ENCODE assay signal across 8 cellular contexts in genomic region chr6:32086661-32087573, GRCh38. TPM values are rescaled to one million over a fixed set of nuclear protein-coding genes. Genes with fewer than 3 reads are reported as not detected.
DNase-seq lines count a peak whose midpoint lies in the region; ATAC-seq, FAIRE-seq and TF ChIP-seq lines count a peak whose summit lies in the region.

No MANE protein-coding gene starts in this region.

- FAIRE-seq in A549 (lab: Jason Lieb, UNC), result no peak

- H3K9me3 ChIP-seq in A549 (no peaks in the 10 kb centered on the region), heart right ventricle (no peaks in the 10 kb centered on the region)

- intact Hi-C loops in activated B cell treated with CpG ODN at 0.5 μM for 24 hours (cut with micrococcal nuclease) (no loop called here), heart right ventricle (cut with DNase I) (no loop called here)

- H3K27me3 ChIP-seq in heart right ventricle, result peaks cover 0 to 27% (median 3%) of the 10 kb centered on the region in 7 donors

- WGBS in A549 (ENCODE audit: missing lambda C conversion rate), result 71% methylated on average over 20 of the region's 45 CpGs
- 26 to 28% methylated on average over 45 of the region's 45 CpGs for WGBS in heart right ventricle, 2 donors

- TF ChIP-seq POLR2A in A549 (IDR thresholded peaks at IDR 0.05; ENCODE audit: low read length), result no peak

- no peak for TF ChIP-seq RAD21 in A549 (conservative IDR thresholded peaks at IDR 0.05 in 1 of 2, IDR thresholded peaks at IDR 0.05 in 1 of 2)

- TF ChIP-seq EP300 in A549 (IDR thresholded peaks at IDR 0.05), result no peak

- H3K4me3 Mint-ChIP-seq in activated B cell treated with CpG ODN at 0.5 μM for 24 hours, result no peak overlapping the region

- H3K4me3 ChIP-seq in A549 (no peak overlapping the region), heart right ventricle (peak overlapping the region in 8 of 10 donors; percentile 2 to 39 (median 20))

- no peaks in the 10 kb centered on the region for H3K36me3 Mint-ChIP-seq in activated B cell treated with CpG ODN at 0.5 μM for 24 hours (ENCODE audit: low read depth)

- ATAC-seq in A549 (peak in 1 of 2 experiments; percentile 11; a peak in 3 of 6 replicates), GM21447 (IDR thresholded peaks at IDR 0.05; ENCODE audit: unreplicated experiment) (peak; percentile 58), activated B cell treated with CpG ODN at 0.5 μM for 24 hours (ENCODE audit: low read depth) (peak; percentile 19), heart right ventricle (peak in 5 of 8 donors; percentile 1 to 16 (median 10))
- peak; percentile 42 for ATAC-seq in stimulated activated naive CD8-positive, alpha-beta T cell treated with anti-CD3 and anti-CD28 coated beads, Interleukin-15, Interleukin-2, amounts not matched to agents 100 U/mL and 50 U/mL, for 24 hours

- no peak overlapping the region for H3K27ac Mint-ChIP-seq in activated B cell treated with CpG ODN at 0.5 μM for 24 hours

- H3K4me2 ChIP-seq in A549, result peak overlapping the region; percentile 78

- H3K4me1 Mint-ChIP-seq in activated B cell treated with CpG ODN at 0.5 μM for 24 hours, result peaks cover 10% of the 10 kb centered on the region

- H3K36me3 ChIP-seq in heart right ventricle, result peaks cover 0 to 89% (median 14%) of the 10 kb centered on the region in 9 donors

- POLR2A ChIA-PET in A549 (lab: Yijun Ruan, JAX), result interaction anchor here (1.0 kb wide), 1 partner anchor 66 kb away, joined by 3 read pairs; no protein-coding TSS in a partner anchor
- POLR2A ChIA-PET in activated B cell treated with CpG ODN at 0.5 μM for 24 hours (lab: Charles Lee), result no interaction called here
- POLR2A ChIA-PET in HEK293T (lab: Yijun Ruan, JAX), result no interaction called here

- CTCF ChIA-PET in A549 (lab: Yijun Ruan, JAX), result interaction anchor here (1.4 to 5.9 kb wide), 7 partner anchors 10 to 30 kb away, joined by 4 to 41 read pairs (median 5); no protein-coding TSS in a partner anchor
- CTCF ChIA-PET in activated B cell treated with CpG ODN at 0.5 μM for 24 hours (lab: Charles Lee), result no interaction called here
- CTCF ChIA-PET in HEK293T (lab: Yijun Ruan, JAX), result no interaction called here

- peaks cover 51% of the 10 kb centered on the region for H3K27me3 Mint-ChIP-seq in activated B cell treated with CpG ODN at 0.5 μM for 24 hours

- H3K4me1 ChIP-seq in A549 (peaks cover 7% of the 10 kb centered on the region; the same call in 1 of the 3 replicates), heart right ventricle (peaks cover 0 to 41% (median 25%) of the 10 kb centered on the region in 9 donors)

- H3K27ac ChIP-seq in A549 (peak overlapping the region in 1 of 2 experiments; percentile 91; a peak in 3 of 6 replicates), heart right ventricle (peak overlapping the region; percentile 34 to 87 (median 78))

- DNase-seq in A549 (ENCODE audit: low read depth in 1 of 2, low spot score in 1 of 2) (no peak), activated B cell treated with CpG ODN at 0.5 μM for 24 hours (no peak), heart right ventricle (no peak), NCI-H2107 (lab: John Stamatoyannopoulos, UW) (no peak), HPDE6-E6E7 (ENCODE audit: extremely low spot score) (no peak), HEK293T (ENCODE audit: extremely low spot score) (no peak)
- DNase-seq in stimulated activated naive CD8-positive, alpha-beta T cell treated with anti-CD3 and anti-CD28 coated beads, Interleukin-15, Interleukin-2, amounts not matched to agents 100 U/mL and 50 U/mL, for 24 hours, result peak; percentile 55

- TF ChIP-seq CTCF in A549 (IDR thresholded peaks at IDR 0.05) (no peak), activated B cell treated with CpG ODN at 0.5 μM for 24 hours (IDR thresholded peaks at IDR 0.05) (no peak), heart right ventricle (IDR thresholded peaks at IDR 0.05) (no peak)

- H3K9me3 Mint-ChIP-seq in activated B cell treated with CpG ODN at 0.5 μM for 24 hours, result no peaks in the 10 kb centered on the region

TF ChIP-seq in A549, 52 proteins besides CTCF, POLR2A, EP300 and RAD21 (continues in another document):
- TF ChIP-seq BCL3 (IDR thresholded peaks at IDR 0.05) (no peak), HOXB13 (CRISPR knock-in tag; IDR thresholded peaks at IDR 0.05; ENCODE audit: low read depth) (no peak), MAZ (IDR thresholded peaks at IDR 0.05; ENCODE audit: borderline replicate concordance, low read depth, low read length) (no peak), POLR2AphosphoS2 (conservative IDR thresholded peaks at IDR 0.05; ENCODE audit: low read length) (no peak), ZNF302 (CRISPR knock-in tag; IDR thresholded peaks at IDR 0.05) (no peak)

TF ChIP-seq in HEK293T, 16 proteins besides CTCF, POLR2A, EP300 and RAD21:
- TF ChIP-seq L3MBTL2 (conservative IDR thresholded peaks at IDR 0.05) (no peak), HDGF (IDR thresholded peaks at IDR 0.05; ENCODE audit: borderline replicate concordance) (no peak), TARDBP (IDR thresholded peaks at IDR 0.05) (no peak), SUZ12 (IDR thresholded peaks at IDR 0.05) (no peak), FOXA1 (IDR thresholded peaks at IDR 0.05) (no peak), BHLHE40 (IDR thresholded peaks at IDR 0.05; ENCODE audit: borderline replicate concordance) (no peak)

RNA-seq across cellular contexts. Expression of gene TNXB, which starts 22.2 kb away (rescaled TPM):
- polyA plus RNA-seq in A549 (2011; rRNA removed) (0.80 and 1.3 TPM in 2 replicates), A549 (2017; fragmentation: RNase III; extraction: RNeasy Plus Mini Kit Qiagen cat#74134 plus additional on column Dnase treatment) (0.51 to 1.7 TPM (median 0.64 TPM) in 3 replicates), heart right ventricle (10 to 100 TPM; 49.0 to 96.7 TPM)
- polyA plus RNA-seq in A549 (2012; cell fraction: cytosol; rRNA removed), result 0.28 and 0.44 TPM in 2 replicates
- polyA plus RNA-seq in A549 (2012; cell fraction: nucleus; rRNA removed), result 1.2 and 2.0 TPM in 2 replicates
- 0.68 and 0.87 TPM in 2 replicates for polyA minus RNA-seq in A549 (2011; rRNA and poly(A)+ RNA removed)
- total RNA-seq in activated B cell treated with CpG ODN at 0.5 μM for 24 hours (5.9 and 12.4 TPM in 2 replicates), heart right ventricle (100 to 1,000 TPM in 1 of 10 donors, 10 to 100 TPM in 9; 36.2 to 123 (median 61.4) TPM)

RNA-seq across cellular contexts. Expression of gene ATF6B, which starts 41.1 kb away (rescaled TPM):
- polyA plus RNA-seq in A549 (2011; rRNA removed) (19.3 and 41.2 TPM in 2 replicates), A549 (2017; fragmentation: RNase III; extraction: RNeasy Plus Mini Kit Qiagen cat#74134 plus additional on column Dnase treatment) (23.1 to 33.8 TPM (median 29.0 TPM) in 3 replicates), heart right ventricle (10 to 100 TPM; 23.4 to 47.0 TPM)
- polyA plus RNA-seq in A549 (2012; cell fraction: cytosol; rRNA removed), result 25.5 and 31.9 TPM in 2 replicates
- polyA plus RNA-seq in A549 (2012; cell fraction: nucleus; rRNA removed), result 92.8 and 103 TPM in 2 replicates
- polyA minus RNA-seq in A549 (2011; rRNA and poly(A)+ RNA removed), result 33.9 and 48.9 TPM in 2 replicates
- total RNA-seq in activated B cell treated with CpG ODN at 0.5 μM for 24 hours (144 and 148 TPM in 2 replicates), heart right ventricle (10 to 100 TPM; 20.1 to 44.4 (median 29.4) TPM)

RNA-seq across cellular contexts. Expression of gene FKBPL, which starts 43.2 kb away (rescaled TPM):
- polyA plus RNA-seq in A549 (2011; rRNA removed), result 3.5 and 3.8 TPM in 2 replicates
- 4.2 and 4.5 TPM in 2 replicates for polyA plus RNA-seq in A549 (2012; cell fraction: cytosol; rRNA removed)
- polyA plus RNA-seq in A549 (2012; cell fraction: nucleus; rRNA removed), result 3.3 and 3.4 TPM in 2 replicates
- 7.0 to 7.5 TPM (median 7.2 TPM) in 3 replicates for polyA plus RNA-seq in A549 (2017; fragmentation: RNase III; extraction: RNeasy Plus Mini Kit Qiagen cat#74134 plus additional on column Dnase treatment)
- polyA minus RNA-seq in A549 (2011; rRNA and poly(A)+ RNA removed), result 3.3 and 3.5 TPM in 2 replicates
- 4.1 and 4.4 TPM in 2 replicates for total RNA-seq in activated B cell treated with CpG ODN at 0.5 μM for 24 hours
- total RNA-seq in heart right ventricle, result 1 to 10 TPM in 8 of 10 donors, under 1 TPM in 2; 0.72 to 3.4 (median 2.2) TPM
- 1 to 10 TPM; 3.4 to 7.2 TPM for polyA plus RNA-seq in heart right ventricle

RNA-seq across cellular contexts. Expression of gene CYP21A2, which starts 48.7 kb away (rescaled TPM):
- polyA plus RNA-seq in A549 (2011; rRNA removed) (not detected in 2 replicates), A549 (2017; fragmentation: RNase III; extraction: RNeasy Plus Mini Kit Qiagen cat#74134 plus additional on column Dnase treatment) (not detected in 3 replicates), heart right ventricle (under 1 TPM; 0.19 to 0.73 TPM)
- polyA plus RNA-seq in A549 (2012; cell fraction: cytosol; rRNA removed), result not detected in 2 replicates
- polyA plus RNA-seq in A549 (2012; cell fraction: nucleus; rRNA removed), result 0.04 TPM in 1 of 2 replicates, not detected in the other
- not detected in 2 replicates for polyA minus RNA-seq in A549 (2011; rRNA and poly(A)+ RNA removed)
- total RNA-seq in activated B cell treated with CpG ODN at 0.5 μM for 24 hours (0.10 TPM in 1 of 2 replicates, not detected in the other), heart right ventricle (1 to 10 TPM in 2 of 10 donors, under 1 TPM in 3, not detected in 5; 0.26 to 1.9 (median 0.62) TPM)
